Comparison of ENCODE assay signal across 1 cellular context in genomic region chr17:50766222-50767023, GRCh38.
A peak's percentile ranks its signal among the peaks of the same experiment; 100 is the strongest.
TF ChIP-seq lines count a peak whose summit lies in the region.

No MANE protein-coding gene starts in this region.

TF ChIP-seq in HepG2, 621 proteins besides CTCF, POLR2A, EP300 and RAD21 (continues in another document):
- TF ChIP-seq HDAC6 (IDR thresholded peaks at IDR 0.05; ENCODE audit: low read depth, low read length) (no peak), NCOA2 (CRISPR knock-in tag; IDR thresholded peaks at IDR 0.05) (0 out of 2 replicates have a peak, but pooled peaks have one; percentile 10), RORA (CRISPR knock-in tag; IDR thresholded peaks at IDR 0.05) (no peak), NR2F6 (IDR thresholded peaks at IDR 0.05) (peak; percentile 71), NR2F6 (CRISPR knock-in tag; IDR thresholded peaks at IDR 0.05) (peak; percentile 76), ZNF878 (CRISPR knock-in tag; IDR thresholded peaks at IDR 0.05) (no peak), RXRB (CRISPR knock-in tag; IDR thresholded peaks at IDR 0.05; ENCODE audit: borderline replicate concordance) (peak; percentile 30; the same call in 1 of the 2 replicates), HDAC1 (CRISPR knock-in tag; IDR thresholded peaks at IDR 0.05) (peak; percentile 35; the same call in 1 of the 2 replicates), MIER3 (CRISPR knock-in tag; IDR thresholded peaks at IDR 0.05; ENCODE audit: borderline replicate concordance) (0 out of 2 replicates have a peak, but pooled peaks have one; percentile 21), SRF (IDR thresholded peaks at IDR 0.05; ENCODE audit: low read depth, low read length) (no peak), PBX2 (CRISPR knock-in tag; IDR thresholded peaks at IDR 0.05) (no peak), NR2C2 (CRISPR knock-in tag; IDR thresholded peaks at IDR 0.05; ENCODE audit: borderline replicate concordance) (no peak; the same call in 1 of the 2 replicates), TBX3 (IDR thresholded peaks at IDR 0.05; ENCODE audit: borderline replicate concordance) (peak; percentile 49; the same call in 1 of the 2 replicates), ZKSCAN5 (CRISPR knock-in tag; IDR thresholded peaks at IDR 0.05) (no peak), PAXIP1 (CRISPR knock-in tag; conservative IDR thresholded peaks at IDR 0.05) (peak; percentile 61; the same call in 1 of the 2 replicates), ZNF282 (IDR thresholded peaks at IDR 0.05; ENCODE audit: partially characterized antibody) (no peak), POLR2G (IDR thresholded peaks at IDR 0.05; ENCODE audit: low read depth, low read length) (no peak), ZFYVE20 (CRISPR knock-in tag; IDR thresholded peaks at IDR 0.05; ENCODE audit: borderline replicate concordance, low read depth) (no peak), JUND (CRISPR knock-in tag; IDR thresholded peaks at IDR 0.05) (0 out of 2 replicates have a peak, but pooled peaks have one; percentile 8), FOSL2 (CRISPR knock-in tag; IDR thresholded peaks at IDR 0.05) (peak; percentile 64), ZNF709 (CRISPR knock-in tag; IDR thresholded peaks at IDR 0.05) (0 out of 2 replicates have a peak, but pooled peaks have one; percentile 25), CEBPB (IDR thresholded peaks at IDR 0.05; ENCODE audit: borderline replicate concordance, low read depth, low read length) (no peak), SAP130 (CRISPR knock-in tag; IDR thresholded peaks at IDR 0.05; ENCODE audit: low read depth) (peak; percentile 49), ZNF549 (CRISPR knock-in tag; IDR thresholded peaks at IDR 0.05) (no peak), RARG (CRISPR knock-in tag; IDR thresholded peaks at IDR 0.05; ENCODE audit: low read depth) (no peak), PPARG (CRISPR knock-in tag; conservative IDR thresholded peaks at IDR 0.05) (0 out of 2 replicates have a peak, but pooled peaks have one; percentile 34), SALL1 (CRISPR knock-in tag; IDR thresholded peaks at IDR 0.05) (peak; percentile 28), KLF15 (CRISPR knock-in tag; IDR thresholded peaks at IDR 0.05; ENCODE audit: borderline replicate concordance) (no peak), ZBTB34 (CRISPR knock-in tag; IDR thresholded peaks at IDR 0.05) (no peak), ZBTB37 (CRISPR knock-in tag; IDR thresholded peaks at IDR 0.05) (no peak), ZNF367 (CRISPR knock-in tag; IDR thresholded peaks at IDR 0.05; ENCODE audit: borderline replicate concordance) (no peak), TOPORS (CRISPR knock-in tag; IDR thresholded peaks at IDR 0.05) (no peak), ZFX (CRISPR knock-in tag; IDR thresholded peaks at IDR 0.05; ENCODE audit: low read depth) (0 out of 2 replicates have a peak, but pooled peaks have one; percentile 28)
- TF ChIP-seq, protein P1, sequence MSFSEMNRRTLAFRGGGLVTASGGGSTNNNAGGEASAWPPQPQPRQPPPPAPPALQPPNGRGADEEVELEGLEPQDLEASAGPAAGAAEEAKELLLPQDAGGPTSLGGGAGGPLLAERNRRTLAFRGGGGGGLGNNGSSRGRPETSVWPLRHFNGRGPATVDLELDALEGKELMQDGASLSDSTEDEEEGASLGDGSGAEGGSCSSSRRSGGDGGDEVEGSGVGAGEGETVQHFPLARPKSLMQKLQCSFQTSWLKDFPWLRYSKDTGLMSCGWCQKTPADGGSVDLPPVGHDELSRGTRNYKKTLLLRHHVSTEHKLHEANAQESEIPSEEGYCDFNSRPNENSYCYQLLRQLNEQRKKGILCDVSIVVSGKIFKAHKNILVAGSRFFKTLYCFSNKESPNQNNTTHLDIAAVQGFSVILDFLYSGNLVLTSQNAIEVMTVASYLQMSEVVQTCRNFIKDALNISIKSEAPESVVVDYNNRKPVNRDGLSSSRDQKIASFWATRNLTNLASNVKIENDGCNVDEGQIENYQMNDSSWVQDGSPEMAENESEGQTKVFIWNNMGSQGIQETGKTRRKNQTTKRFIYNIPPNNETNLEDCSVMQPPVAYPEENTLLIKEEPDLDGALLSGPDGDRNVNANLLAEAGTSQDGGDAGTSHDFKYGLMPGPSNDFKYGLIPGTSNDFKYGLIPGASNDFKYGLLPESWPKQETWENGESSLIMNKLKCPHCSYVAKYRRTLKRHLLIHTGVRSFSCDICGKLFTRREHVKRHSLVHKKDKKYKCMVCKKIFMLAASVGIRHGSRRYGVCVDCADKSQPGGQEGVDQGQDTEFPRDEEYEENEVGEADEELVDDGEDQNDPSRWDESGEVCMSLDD (CRISPR knock-in tag; IDR thresholded peaks at IDR 0.05; ENCODE audit: borderline replicate concordance): no peak
- TF ChIP-seq, protein P2, sequence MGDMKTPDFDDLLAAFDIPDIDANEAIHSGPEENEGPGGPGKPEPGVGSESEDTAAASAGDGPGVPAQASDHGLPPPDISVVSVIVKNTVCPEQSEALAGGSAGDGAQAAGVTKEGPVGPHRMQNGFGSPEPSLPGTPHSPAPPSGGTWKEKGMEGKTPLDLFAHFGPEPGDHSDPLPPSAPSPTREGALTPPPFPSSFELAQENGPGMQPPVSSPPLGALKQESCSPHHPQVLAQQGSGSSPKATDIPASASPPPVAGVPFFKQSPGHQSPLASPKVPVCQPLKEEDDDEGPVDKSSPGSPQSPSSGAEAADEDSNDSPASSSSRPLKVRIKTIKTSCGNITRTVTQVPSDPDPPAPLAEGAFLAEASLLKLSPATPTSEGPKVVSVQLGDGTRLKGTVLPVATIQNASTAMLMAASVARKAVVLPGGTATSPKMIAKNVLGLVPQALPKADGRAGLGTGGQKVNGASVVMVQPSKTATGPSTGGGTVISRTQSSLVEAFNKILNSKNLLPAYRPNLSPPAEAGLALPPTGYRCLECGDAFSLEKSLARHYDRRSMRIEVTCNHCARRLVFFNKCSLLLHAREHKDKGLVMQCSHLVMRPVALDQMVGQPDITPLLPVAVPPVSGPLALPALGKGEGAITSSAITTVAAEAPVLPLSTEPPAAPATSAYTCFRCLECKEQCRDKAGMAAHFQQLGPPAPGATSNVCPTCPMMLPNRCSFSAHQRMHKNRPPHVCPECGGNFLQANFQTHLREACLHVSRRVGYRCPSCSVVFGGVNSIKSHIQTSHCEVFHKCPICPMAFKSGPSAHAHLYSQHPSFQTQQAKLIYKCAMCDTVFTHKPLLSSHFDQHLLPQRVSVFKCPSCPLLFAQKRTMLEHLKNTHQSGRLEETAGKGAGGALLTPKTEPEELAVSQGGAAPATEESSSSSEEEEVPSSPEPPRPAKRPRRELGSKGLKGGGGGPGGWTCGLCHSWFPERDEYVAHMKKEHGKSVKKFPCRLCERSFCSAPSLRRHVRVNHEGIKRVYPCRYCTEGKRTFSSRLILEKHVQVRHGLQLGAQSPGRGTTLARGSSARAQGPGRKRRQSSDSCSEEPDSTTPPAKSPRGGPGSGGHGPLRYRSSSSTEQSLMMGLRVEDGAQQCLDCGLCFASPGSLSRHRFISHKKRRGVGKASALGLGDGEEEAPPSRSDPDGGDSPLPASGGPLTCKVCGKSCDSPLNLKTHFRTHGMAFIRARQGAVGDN (CRISPR knock-in tag; IDR thresholded peaks at IDR 0.05): peak; percentile 61
- TF ChIP-seq, protein P3, sequence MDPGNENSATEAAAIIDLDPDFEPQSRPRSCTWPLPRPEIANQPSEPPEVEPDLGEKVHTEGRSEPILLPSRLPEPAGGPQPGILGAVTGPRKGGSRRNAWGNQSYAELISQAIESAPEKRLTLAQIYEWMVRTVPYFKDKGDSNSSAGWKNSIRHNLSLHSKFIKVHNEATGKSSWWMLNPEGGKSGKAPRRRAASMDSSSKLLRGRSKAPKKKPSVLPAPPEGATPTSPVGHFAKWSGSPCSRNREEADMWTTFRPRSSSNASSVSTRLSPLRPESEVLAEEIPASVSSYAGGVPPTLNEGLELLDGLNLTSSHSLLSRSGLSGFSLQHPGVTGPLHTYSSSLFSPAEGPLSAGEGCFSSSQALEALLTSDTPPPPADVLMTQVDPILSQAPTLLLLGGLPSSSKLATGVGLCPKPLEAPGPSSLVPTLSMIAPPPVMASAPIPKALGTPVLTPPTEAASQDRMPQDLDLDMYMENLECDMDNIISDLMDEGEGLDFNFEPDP (CRISPR knock-in tag; conservative IDR thresholded peaks at IDR 0.05): no peak
- TF ChIP-seq, protein P4, sequence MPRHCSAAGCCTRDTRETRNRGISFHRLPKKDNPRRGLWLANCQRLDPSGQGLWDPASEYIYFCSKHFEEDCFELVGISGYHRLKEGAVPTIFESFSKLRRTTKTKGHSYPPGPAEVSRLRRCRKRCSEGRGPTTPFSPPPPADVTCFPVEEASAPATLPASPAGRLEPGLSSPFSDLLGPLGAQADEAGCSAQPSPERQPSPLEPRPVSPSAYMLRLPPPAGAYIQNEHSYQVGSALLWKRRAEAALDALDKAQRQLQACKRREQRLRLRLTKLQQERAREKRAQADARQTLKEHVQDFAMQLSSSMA (CRISPR knock-in tag; IDR thresholded peaks at IDR 0.05): peak; percentile 80
